In genomic region chr21:37074546-37074945, GRCh38 we compare ENCODE assay signal across 8 cellular contexts. TPM values are rescaled to one million over a fixed set of nuclear protein-coding genes. Genes with fewer than 3 reads are reported as not detected.
A peak's percentile ranks its signal among the peaks of the same experiment; 100 is the strongest.
DNase-seq lines count a peak whose midpoint lies in the region; ATAC-seq and FAIRE-seq lines count a peak whose summit lies in the region.

No MANE protein-coding gene starts in this region.

- FAIRE-seq in RCC 7860 (lab: Jason Lieb, UNC) = no peak

- H3K27me3 Mint-ChIP-seq in T-cell = no peaks in the 10 kb centered on the region

- no peak for ATAC-seq in T-cell (replicated peaks in 1 of 4)
- ATAC-seq in stimulated activated effector memory CD8-positive, alpha-beta T cell treated with anti-CD3 and anti-CD28 coated beads, Interleukin-12 subunit alpha, Interleukin-12 subunit beta, amount 100 ng/mL, for 72 hours = no peak

- DNase-seq in NCI-H82 (lab: John Stamatoyannopoulos, UW) (peak; percentile 45), NCI-H82 treated with DMSO at 0.1 percent for 48 hours (lab: John Stamatoyannopoulos, UW; ENCODE audit: unreplicated experiment) (no peak), T-cell (no peak), globus pallidus (ENCODE audit: low spot score) (peak; percentile 7), RCC 7860 (ENCODE audit: low spot score) (no peak), NCI-H1694 treated with DMSO at 0.1 percent for 48 hours (lab: John Stamatoyannopoulos, UW) (no peak), NCI-H128 (lab: John Stamatoyannopoulos, UW; ENCODE audit: unreplicated experiment) (no peak)
- no peak for DNase-seq in stimulated activated effector memory CD8-positive, alpha-beta T cell treated with anti-CD3 and anti-CD28 coated beads, Interleukin-12 subunit alpha, Interleukin-12 subunit beta, amount 100 ng/mL, for 72 hours (ENCODE audit: low spot score in 2 of 2)

- POLR2A ChIA-PET in T-cell (lab: Charles Lee) = no interaction called here

- H3K4me3 Mint-ChIP-seq in T-cell = peak overlapping the region; percentile 92 to 97 (median 93)
- peak overlapping the region; percentile 95 for H3K4me3 Mint-ChIP-seq in stimulated activated effector memory CD8-positive, alpha-beta T cell treated with anti-CD3 and anti-CD28 coated beads, Interleukin-12 subunit alpha, Interleukin-12 subunit beta, amount 100 ng/mL, for 72 hours

- H3K4me1 Mint-ChIP-seq in T-cell = peaks cover 60 to 66% (median 63%) of the 10 kb centered on the region in 3 donors
- H3K4me1 Mint-ChIP-seq in stimulated activated effector memory CD8-positive, alpha-beta T cell treated with anti-CD3 and anti-CD28 coated beads, Interleukin-12 subunit alpha, Interleukin-12 subunit beta, amount 100 ng/mL, for 72 hours = peaks cover 59% of the 10 kb centered on the region

- peaks cover 11% of the 10 kb centered on the region for H3K36me3 Mint-ChIP-seq in T-cell
- H3K36me3 Mint-ChIP-seq in stimulated activated effector memory CD8-positive, alpha-beta T cell treated with anti-CD3 and anti-CD28 coated beads, Interleukin-12 subunit alpha, Interleukin-12 subunit beta, amount 100 ng/mL, for 72 hours = peaks cover 42% of the 10 kb centered on the region

- peaks cover 0 to 5% (median 3%) of the 10 kb centered on the region in 3 donors for H3K9me3 Mint-ChIP-seq in T-cell
- no peaks in the 10 kb centered on the region for H3K9me3 Mint-ChIP-seq in stimulated activated effector memory CD8-positive, alpha-beta T cell treated with anti-CD3 and anti-CD28 coated beads, Interleukin-12 subunit alpha, Interleukin-12 subunit beta, amount 100 ng/mL, for 72 hours

- CTCF ChIA-PET in T-cell (lab: Charles Lee) = no interaction called here

- H3K27ac Mint-ChIP-seq in T-cell = peak overlapping the region; percentile 95 to 96
- H3K27ac Mint-ChIP-seq in stimulated activated effector memory CD8-positive, alpha-beta T cell treated with anti-CD3 and anti-CD28 coated beads, Interleukin-12 subunit alpha, Interleukin-12 subunit beta, amount 100 ng/mL, for 72 hours = no peak overlapping the region

RNA-seq across cellular contexts. Expression of gene TTC3, which starts 1.5 kb away (rescaled TPM):
- total RNA-seq in T-cell = 100 to 1,000 TPM; 125 to 153 (median 139) TPM

RNA-seq across cellular contexts. Expression of gene PIGP, which starts 1.7 kb away (rescaled TPM):
- total RNA-seq in T-cell = 10 to 100 TPM; 10.3 to 19.3 (median 15.3) TPM

Comparison
In these comparisons a context has a peak if more than half of its experiments do, and no peak if none do; other contexts are left out.
1. DNase-seq: peak in NCI-H82 (single experiment) and globus pallidus (single experiment); none in NCI-H82 treated with DMSO at 0.1 percent for 48 hours (single experiment), T-cell (0 of 34), stimulated activated effector memory CD8-positive, alpha-beta T cell treated with anti-CD3 and anti-CD28 coated beads, Interleukin-12 subunit alpha, Interleukin-12 subunit beta, amount 100 ng/mL, for 72 hours (0 of 2), RCC 7860 (single experiment), NCI-H1694 treated with DMSO at 0.1 percent for 48 hours (single experiment) and NCI-H128 (single experiment).